In genomic region chr5:88890070-88890781, GRCh38 we compare ENCODE assay signal across 8 cellular contexts. TPM values are rescaled to one million over a fixed set of nuclear protein-coding genes. Genes with fewer than 3 reads are reported as not detected.
DNase-seq lines count a peak whose midpoint lies in the region; ATAC-seq and TF ChIP-seq lines count a peak whose summit lies in the region.

No MANE protein-coding gene starts in this region.

- H3K27ac ChIP-seq in duodenal mucosa (ENCODE audit: low read depth, low read length), result no peak overlapping the region

- H3K27me3 ChIP-seq in duodenal mucosa (ENCODE audit: control insufficient read depth in 1 of 2, insufficient read depth in 2 of 2, low read length in 2 of 2), result no peaks in the 10 kb centered on the region

- peak overlapping the region in 1 of 2 donors; percentile 20 for H3K9ac ChIP-seq in duodenal mucosa (ENCODE audit: low read depth in 1 of 2, low read length in 2 of 2)

- peaks cover 63% of the 10 kb centered on the region for H3K27me3 Mint-ChIP-seq in stimulated activated naive CD8-positive, alpha-beta T cell treated with anti-CD3 and anti-CD28 coated beads, Interleukin-15, Interleukin-2, amounts not matched to agents 100 ng/mL and 50 ng/mL, for 24 hours
- peaks cover 27 to 39% of the 10 kb centered on the region in 2 donors for H3K27me3 Mint-ChIP-seq in natural killer cell (ENCODE audit: low read depth in 2 of 2)

- peak overlapping the region; percentile 65 to 73 for H3K4me3 ChIP-seq in duodenal mucosa (ENCODE audit: low read depth in 1 of 2, low read length in 2 of 2)

- H3K4me1 Mint-ChIP-seq in stimulated activated naive CD8-positive, alpha-beta T cell treated with anti-CD3 and anti-CD28 coated beads, Interleukin-15, Interleukin-2, amounts not matched to agents 100 ng/mL and 50 ng/mL, for 24 hours (ENCODE audit: low read depth), result peaks cover 18% of the 10 kb centered on the region
- peaks cover 9 to 18% of the 10 kb centered on the region in 2 donors for H3K4me1 Mint-ChIP-seq in natural killer cell

- no peaks in the 10 kb centered on the region for H3K36me3 Mint-ChIP-seq in stimulated activated naive CD8-positive, alpha-beta T cell treated with anti-CD3 and anti-CD28 coated beads, Interleukin-15, Interleukin-2, amounts not matched to agents 100 ng/mL and 50 ng/mL, for 24 hours (ENCODE audit: low read depth)
- H3K36me3 Mint-ChIP-seq in natural killer cell, result no peaks in the 10 kb centered on the region

- peak overlapping the region; percentile 75 for H3K4me3 Mint-ChIP-seq in stimulated activated naive CD8-positive, alpha-beta T cell treated with anti-CD3 and anti-CD28 coated beads, Interleukin-15, Interleukin-2, amounts not matched to agents 100 ng/mL and 50 ng/mL, for 24 hours
- peak overlapping the region; percentile 77 for H3K4me3 Mint-ChIP-seq in natural killer cell

- no peaks in the 10 kb centered on the region for H3K9me3 ChIP-seq in duodenal mucosa (ENCODE audit: control insufficient read depth in 1 of 2, low read length in 2 of 2)

- H3K9me3 Mint-ChIP-seq in stimulated activated naive CD8-positive, alpha-beta T cell treated with anti-CD3 and anti-CD28 coated beads, Interleukin-15, Interleukin-2, amounts not matched to agents 100 ng/mL and 50 ng/mL, for 24 hours, result no peaks in the 10 kb centered on the region
- no peaks in the 10 kb centered on the region for H3K9me3 Mint-ChIP-seq in natural killer cell

- intact Hi-C loops in natural killer cell (cut with micrococcal nuclease), result no loop called here

- TF ChIP-seq CTCF in natural killer cell (IDR thresholded peaks at IDR 0.05), result no peak

- no peaks in the 10 kb centered on the region for H3K36me3 ChIP-seq in duodenal mucosa (ENCODE audit: control insufficient read depth in 1 of 2, insufficient read depth in 2 of 2, low read length in 2 of 2)

- no peak for ATAC-seq in stimulated activated naive CD8-positive, alpha-beta T cell treated with anti-CD3 and anti-CD28 coated beads, Interleukin-15, Interleukin-2, amounts not matched to agents 100 U/mL and 50 U/mL, for 24 hours
- ATAC-seq in natural killer cell (no peak), GM21367 (IDR thresholded peaks at IDR 0.05; ENCODE audit: unreplicated experiment) (no peak), HG02759 (IDR thresholded peaks at IDR 0.05; ENCODE audit: unreplicated experiment) (no peak)

- no peak overlapping the region for H3K27ac Mint-ChIP-seq in stimulated activated naive CD8-positive, alpha-beta T cell treated with anti-CD3 and anti-CD28 coated beads, Interleukin-15, Interleukin-2, amounts not matched to agents 100 ng/mL and 50 ng/mL, for 24 hours
- H3K27ac Mint-ChIP-seq in natural killer cell, result no peak overlapping the region

- no peaks in the 10 kb centered on the region for H3K4me1 ChIP-seq in duodenal mucosa (ENCODE audit: control insufficient read depth in 1 of 2, insufficient read depth in 2 of 2, low read length in 2 of 2)

- DNase-seq in stimulated activated naive CD8-positive, alpha-beta T cell treated with anti-CD3 and anti-CD28 coated beads, Interleukin-15, Interleukin-2, amounts not matched to agents 100 U/mL and 50 U/mL, for 24 hours, result no peak
- DNase-seq in natural killer cell, result no peak
- DNase-seq in NCI-H1417 treated with DMSO at 0.1 percent for 48 hours (lab: John Stamatoyannopoulos, UW), result no peak
- no peak for DNase-seq in activated CD8-positive, alpha-beta memory T cell treated with anti-CD3 and anti-CD28 coated beads, Interleukin-2, amount 50 U/mL, for 4 hours

RNA-seq across cellular contexts. Expression of gene MEF2C, which starts 7.2 kb away (rescaled TPM):
- total RNA-seq in natural killer cell, result 10 to 100 TPM in 2 of 3 donors, 1 to 10 TPM in 1; 9.2 to 22.0 (median 18.3) TPM
